In the genomic region with DNA sequence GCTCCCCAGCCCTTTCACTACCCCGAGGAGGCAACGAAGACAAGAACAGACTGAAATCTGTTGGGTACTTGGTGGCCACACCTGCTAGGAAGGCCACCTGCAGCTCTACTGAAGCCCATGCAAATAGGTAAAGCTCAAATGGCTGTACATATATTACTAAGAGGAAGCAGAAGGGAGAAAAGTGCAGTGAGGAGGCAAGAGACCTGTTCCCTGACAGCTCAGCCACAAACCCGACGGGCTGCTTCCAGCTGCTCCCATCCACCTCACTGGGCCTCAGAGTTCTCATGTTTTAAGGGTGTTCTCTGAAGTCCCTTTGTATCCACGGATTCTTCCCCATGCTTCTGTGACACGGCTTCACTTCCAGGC, we compare ENCODE assay signal across 8 cellular contexts. TPM values are rescaled to one million over a fixed set of nuclear protein-coding genes. Genes with fewer than 3 reads are reported as not detected.
A peak's percentile ranks its signal among the peaks of the same experiment; 100 is the strongest.
DNase-seq lines count a peak whose midpoint lies in the region; ATAC-seq, FAIRE-seq and TF ChIP-seq lines count a peak whose summit lies in the region.

No MANE protein-coding gene starts in this region.

- ATAC-seq in A549 (peak; percentile 25 to 56; a peak in 4 of 6 replicates), GM19397 (IDR thresholded peaks at IDR 0.05; ENCODE audit: unreplicated experiment) (peak; percentile 95), HG03439 (IDR thresholded peaks at IDR 0.05; ENCODE audit: unreplicated experiment) (peak; percentile 95), pancreas (peak; percentile 7 to 64 (median 39))
- no peak for ATAC-seq in natural killer cell treated with Interleukin-12 subunit alpha and Interleukin-12 subunit beta and Interleukin-15 and Interleukin-18, amount 100 ng/mL, for 72 hours

- H4K20me1 ChIP-seq in mammary epithelial cell (ENCODE audit: insufficient read depth, low read length), result no peaks in the 10 kb centered on the region

- BruUV-seq in mammary epithelial cell (replicated peaks; lab: Mats Ljungman, UMichigan), result no TSS peak

- peaks cover 57% of the 10 kb centered on the region for H3K79me2 ChIP-seq in mammary epithelial cell (ENCODE audit: insufficient read depth, low read length)

- H3K4me1 ChIP-seq in A549 (peaks cover 68% of the 10 kb centered on the region), mammary epithelial cell (ENCODE audit: insufficient read depth, low read length) (peaks cover 36% of the 10 kb centered on the region), pancreas (peaks cover 7 to 30% (median 7%) of the 10 kb centered on the region in 3 donors)

- H3K4me3 Mint-ChIP-seq in natural killer cell treated with Interleukin-12 subunit alpha and Interleukin-12 subunit beta and Interleukin-15 and Interleukin-18, amount 100 ng/mL, for 72 hours, result no peak overlapping the region
- no peak overlapping the region for H3K4me3 Mint-ChIP-seq in endothelial cell (ENCODE audit: unreplicated experiment)

- CTCF ChIA-PET in A549 (lab: Yijun Ruan, JAX), result interaction anchor here (0.6 to 2.1 kb wide), 4 partner anchors 14 to 856 kb away, joined by 3 to 6 read pairs (median 4); a partner anchor contains a TSS
- CTCF ChIA-PET in mammary epithelial cell (lab: Charles Lee; ENCODE audit: low non-redundant PET), result interaction anchor here (0.8 kb wide), 1 partner anchor 15 kb away, joined by 4 read pairs; no protein-coding TSS in a partner anchor

- H3K9ac ChIP-seq in mammary epithelial cell (ENCODE audit: insufficient read depth, low read length), result no peak overlapping the region

- H3K36me3 Mint-ChIP-seq in natural killer cell treated with Interleukin-12 subunit alpha and Interleukin-12 subunit beta and Interleukin-15 and Interleukin-18, amount 100 ng/mL, for 72 hours, result no peaks in the 10 kb centered on the region
- H3K36me3 Mint-ChIP-seq in endothelial cell (ENCODE audit: low read depth, unreplicated experiment), result peaks cover 7% of the 10 kb centered on the region

- WGBS in A549 (ENCODE audit: missing lambda C conversion rate), result 74% methylated on average over 5 of the region's 6 CpGs
- WGBS in mammary epithelial cell (ENCODE audit: low coverage, missing lambda C conversion rate), result 30% methylated on average over 5 of the region's 6 CpGs
- WGBS in pancreas, 2 donors, result 23 to 43% methylated on average over 6 of the region's 6 CpGs

- DNase-seq in A549 (ENCODE audit: low read depth in 1 of 2, low spot score in 1 of 2) (no peak), mammary epithelial cell (no peak), pancreas (no peak), HT-29 (ENCODE audit: low spot score) (no peak), endothelial cell (ENCODE audit: low spot score) (no peak)
- DNase-seq in natural killer cell treated with Interleukin-12 subunit alpha and Interleukin-12 subunit beta and Interleukin-15 and Interleukin-18, amount 100 ng/mL, for 72 hours (ENCODE audit: low spot score), result no peak

- no peaks in the 10 kb centered on the region for H3K27me3 Mint-ChIP-seq in natural killer cell treated with Interleukin-12 subunit alpha and Interleukin-12 subunit beta and Interleukin-15 and Interleukin-18, amount 100 ng/mL, for 72 hours
- peaks cover 4% of the 10 kb centered on the region for H3K27me3 Mint-ChIP-seq in endothelial cell (ENCODE audit: unreplicated experiment)

- no peak for TF ChIP-seq POLR2A in A549 (IDR thresholded peaks at IDR 0.05; ENCODE audit: low read length)

- no peaks in the 10 kb centered on the region for H3K27me3 ChIP-seq in mammary epithelial cell (ENCODE audit: insufficient read depth, low read length)
- H3K27me3 ChIP-seq in pancreas, result no peaks in the 10 kb centered on the region

- H3K36me3 ChIP-seq in mammary epithelial cell (ENCODE audit: insufficient read depth, low read length) (no peaks in the 10 kb centered on the region), pancreas (no peaks in the 10 kb centered on the region)

- TF ChIP-seq CTCF in A549 (IDR thresholded peaks at IDR 0.05) (no peak), mammary epithelial cell (conservative IDR thresholded peaks at IDR 0.05 in 1 of 2, IDR thresholded peaks at IDR 0.05 in 1 of 2; ENCODE audit: extremely low read depth in 1 of 2, insufficient read depth in 1 of 2, low read depth in 1 of 2, low read length in 2 of 2) (no peak), pancreas (IDR thresholded peaks at IDR 0.05) (no peak), endothelial cell (IDR thresholded peaks at IDR 0.05; ENCODE audit: unreplicated experiment) (no peak)

- H3K9me3 Mint-ChIP-seq in natural killer cell treated with Interleukin-12 subunit alpha and Interleukin-12 subunit beta and Interleukin-15 and Interleukin-18, amount 100 ng/mL, for 72 hours, result no peaks in the 10 kb centered on the region
- H3K9me3 Mint-ChIP-seq in endothelial cell (ENCODE audit: unreplicated experiment), result no peaks in the 10 kb centered on the region

- H3K27ac ChIP-seq in A549, result peak overlapping the region; percentile 63 to 77
- H3K27ac ChIP-seq in mammary epithelial cell (ENCODE audit: insufficient read depth, low read depth, low read length), result no peak overlapping the region
- H3K27ac ChIP-seq in pancreas, result peak overlapping the region; percentile 3 to 33 (median 30)

- no peak overlapping the region for H3K4me3 ChIP-seq in A549
- H3K4me3 ChIP-seq in mammary epithelial cell (replicated peaks in 1 of 3; ENCODE audit: insufficient read depth in 1 of 3, low read depth in 2 of 3, low read length in 3 of 3), result no peak overlapping the region
- H3K4me3 ChIP-seq in pancreas, result no peak overlapping the region

- no peak for TF ChIP-seq RAD21 in A549 (conservative IDR thresholded peaks at IDR 0.05 in 1 of 2, IDR thresholded peaks at IDR 0.05 in 1 of 2)

- POLR2A ChIA-PET in A549 (lab: Yijun Ruan, JAX), result interaction anchor here (0.6 kb wide), 1 partner anchor 48 kb away, joined by 3 read pairs; no protein-coding TSS in a partner anchor

- peak overlapping the region in 1 of 2 donors; percentile 34 for H3K27ac Mint-ChIP-seq in natural killer cell treated with Interleukin-12 subunit alpha and Interleukin-12 subunit beta and Interleukin-15 and Interleukin-18, amount 100 ng/mL, for 72 hours
- no peak overlapping the region for H3K27ac Mint-ChIP-seq in endothelial cell (ENCODE audit: unreplicated experiment)

- H3K9me3 ChIP-seq in A549 (no peaks in the 10 kb centered on the region), mammary epithelial cell (replicated peaks; ENCODE audit: insufficient read depth, low read length) (no peaks in the 10 kb centered on the region), pancreas (no peaks in the 10 kb centered on the region)

- intact Hi-C loops in mammary epithelial cell (cut with micrococcal nuclease), result loop anchor here (2.0 kb wide), 1 partner anchor 15 kb away; no protein-coding TSS in a partner anchor
- intact Hi-C loops in pancreas (cut with DNase I), result no loop called here

- dilution Hi-C loops in mammary epithelial cell (cut with HindIII; ENCODE audit: low sequenced_read_pairs), result no loop called here

- H3K4me2 ChIP-seq in A549 (peak overlapping the region; percentile 78), mammary epithelial cell (ENCODE audit: insufficient read depth, low read depth, low read length) (peak overlapping the region; percentile 39)

- in situ Hi-C loops in mammary epithelial cell (cut with MboI; ENCODE audit: low sequenced_read_pairs in 2 of 2), result no loop called here

- FAIRE-seq in A549 (lab: Jason Lieb, UNC) (no peak), pancreas (lab: Jason Lieb, UNC) (no peak)

- H3K4me1 Mint-ChIP-seq in natural killer cell treated with Interleukin-12 subunit alpha and Interleukin-12 subunit beta and Interleukin-15 and Interleukin-18, amount 100 ng/mL, for 72 hours (ENCODE audit: low read depth in 2 of 2), result peaks cover 36 to 41% of the 10 kb centered on the region in 2 donors
- peaks cover 56% of the 10 kb centered on the region for H3K4me1 Mint-ChIP-seq in endothelial cell (ENCODE audit: unreplicated experiment)

- H2AFZ ChIP-seq in mammary epithelial cell (ENCODE audit: low read depth, low read length), result no peak overlapping the region

- no peak for TF ChIP-seq EP300 in A549 (IDR thresholded peaks at IDR 0.05)

TF ChIP-seq in A549, 52 proteins besides CTCF, POLR2A, EP300 and RAD21:
- TF ChIP-seq, protein P1, sequence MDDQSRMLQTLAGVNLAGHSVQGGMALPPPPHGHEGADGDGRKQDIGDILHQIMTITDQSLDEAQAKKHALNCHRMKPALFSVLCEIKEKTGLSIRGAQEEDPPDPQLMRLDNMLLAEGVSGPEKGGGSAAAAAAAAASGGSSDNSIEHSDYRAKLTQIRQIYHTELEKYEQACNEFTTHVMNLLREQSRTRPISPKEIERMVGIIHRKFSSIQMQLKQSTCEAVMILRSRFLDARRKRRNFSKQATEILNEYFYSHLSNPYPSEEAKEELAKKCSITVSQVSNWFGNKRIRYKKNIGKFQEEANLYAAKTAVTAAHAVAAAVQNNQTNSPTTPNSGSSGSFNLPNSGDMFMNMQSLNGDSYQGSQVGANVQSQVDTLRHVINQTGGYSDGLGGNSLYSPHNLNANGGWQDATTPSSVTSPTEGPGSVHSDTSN (IDR thresholded peaks at IDR 0.05), result no peak
- TF ChIP-seq ZSCAN20 (CRISPR knock-in tag; IDR thresholded peaks at IDR 0.05), result no peak
- TF ChIP-seq KDM1A (IDR thresholded peaks at IDR 0.05; ENCODE audit: low read depth), result no peak
- no peak for TF ChIP-seq HOXB5 (CRISPR knock-in tag; IDR thresholded peaks at IDR 0.05)
- TF ChIP-seq JUNB (IDR thresholded peaks at IDR 0.05), result no peak
- TF ChIP-seq, protein P2, sequence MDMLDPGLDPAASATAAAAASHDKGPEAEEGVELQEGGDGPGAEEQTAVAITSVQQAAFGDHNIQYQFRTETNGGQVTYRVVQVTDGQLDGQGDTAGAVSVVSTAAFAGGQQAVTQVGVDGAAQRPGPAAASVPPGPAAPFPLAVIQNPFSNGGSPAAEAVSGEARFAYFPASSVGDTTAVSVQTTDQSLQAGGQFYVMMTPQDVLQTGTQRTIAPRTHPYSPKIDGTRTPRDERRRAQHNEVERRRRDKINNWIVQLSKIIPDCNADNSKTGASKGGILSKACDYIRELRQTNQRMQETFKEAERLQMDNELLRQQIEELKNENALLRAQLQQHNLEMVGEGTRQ (IDR thresholded peaks at IDR 0.05), result no peak
- TF ChIP-seq NPAS2 (CRISPR knock-in tag; IDR thresholded peaks at IDR 0.05; ENCODE audit: borderline replicate concordance), result no peak
- TF ChIP-seq FOSB (CRISPR knock-in tag; IDR thresholded peaks at IDR 0.05), result no peak

RNA-seq across cellular contexts. Expression of a gene that starts 24.6 kb away (rescaled TPM):
- polyA plus RNA-seq in A549 (2011; rRNA removed) (25.4 and 25.6 TPM in 2 replicates), A549 (2017; fragmentation: RNase III; extraction: RNeasy Plus Mini Kit Qiagen cat#74134 plus additional on column Dnase treatment) (16.4 to 18.9 TPM (median 18.9 TPM) in 3 replicates), mammary epithelial cell (13.8 TPM), pancreas (1 to 10 TPM; 1.9 to 3.2 TPM)
- polyA plus RNA-seq in A549 (2012; cell fraction: cytosol; rRNA removed), result 10.3 and 14.3 TPM in 2 replicates
- polyA plus RNA-seq in A549 (2012; cell fraction: nucleus; rRNA removed), result 12.4 and 19.0 TPM in 2 replicates
- polyA minus RNA-seq in A549 (2011; rRNA and poly(A)+ RNA removed), result 31.9 and 32.9 TPM in 2 replicates
- total RNA-seq in mammary epithelial cell (10 to 100 TPM; 12.5 to 16.9 TPM), pancreas (10 to 100 TPM in 1 of 6 donors, 1 to 10 TPM in 5; 3.9 to 11.2 (median 6.1) TPM), endothelial cell (ENCODE audit: unreplicated experiment) (29.4 TPM)
- 39.2 TPM for polyA minus RNA-seq in mammary epithelial cell
- 4.1 and 4.6 TPM in 2 replicates for total RNA-seq in HT-29 (2014; rRNA removed; shearing (Covaris generic))
- 1 to 10 TPM; 2.5 to 9.0 TPM for total RNA-seq in natural killer cell treated with Interleukin-12 subunit alpha and Interleukin-12 subunit beta and Interleukin-15 and Interleukin-18, amount 100 ng/mL, for 72 hours

Comparison
In these comparisons a context has a peak if more than half of its experiments do, and no peak if none do; other contexts are left out.
1. ATAC-seq: peak in A549 (2 of 2), GM19397 (single experiment), HG03439 (single experiment) and pancreas (4 of 4); none in natural killer cell treated with Interleukin-12 subunit alpha and Interleukin-12 subunit beta and Interleukin-15 and Interleukin-18, amount 100 ng/mL, for 72 hours (0 of 2).